Comparison of ENCODE assay signal across 10 cellular contexts in genomic region chr19:41936416-41936850, GRCh38. TPM values are rescaled to one million over a fixed set of nuclear protein-coding genes. Genes with fewer than 3 reads are reported as not detected.
DNase-seq lines count a peak whose midpoint lies in the region; ATAC-seq lines count a peak whose summit lies in the region.
"Had no signal": no experiment of that assay in that cellular context is flagged by ENCODE, and none has a peak within 500 bp of the region (broad histone marks: within the 10 kb centered on the region; RNA-seq: fewer than 3 reads in every experiment).

No MANE protein-coding gene starts in this region.

- peak; percentile 30 to 53 for ATAC-seq in activated naive CD4-positive, alpha-beta T cell treated with anti-CD3 and anti-CD28 coated beads, Interleukin-2, amount 50 U/mL, for 72 hours
- ATAC-seq in stimulated activated memory B cell treated with anti-CD40 and anti-IgM and Interleukin-4, amounts not matched to agents 10 μg/mL and 1 μg/mL and 100 μg/mL, for 72 hours = no peak

- H3K4me1 Mint-ChIP-seq in stimulated activated memory B cell treated with anti-CD40 and anti-IgM and Interleukin-4, amounts not matched to agents 10 μg/mL and 1 μg/mL and 100 μg/mL, for 72 hours = peaks cover 55% of the 10 kb centered on the region

- peaks cover 12% of the 10 kb centered on the region for H3K27me3 Mint-ChIP-seq in stimulated activated memory B cell treated with anti-CD40 and anti-IgM and Interleukin-4, amounts not matched to agents 10 μg/mL and 1 μg/mL and 100 μg/mL, for 72 hours

- peak overlapping the region in 1 of 2 donors; percentile 28 for H3K27ac Mint-ChIP-seq in activated naive CD4-positive, alpha-beta T cell treated with anti-CD3 and anti-CD28 coated beads, Interleukin-2, amount 50 U/mL, for 72 hours
- peak overlapping the region; percentile 46 for H3K27ac Mint-ChIP-seq in stimulated activated memory B cell treated with anti-CD40 and anti-IgM and Interleukin-4, amounts not matched to agents 10 μg/mL and 1 μg/mL and 100 μg/mL, for 72 hours

- DNase-seq in activated naive CD4-positive, alpha-beta T cell treated with Interleukin-2 at 50 U/mL for 16 hours = peak; percentile 53
- no peak for DNase-seq in activated naive CD4-positive, alpha-beta T cell (lab: John Stamatoyannopoulos, UW)
- DNase-seq in activated naive CD4-positive, alpha-beta T cell treated with anti-CD3 and anti-CD28 coated beads, Interleukin-2, amount 50 U/mL, for 72 hours (ENCODE audit: low spot score in 2 of 2) = no peak
- DNase-seq in SHP77 treated with DMSO at 0.1 percent for 48 hours (lab: John Stamatoyannopoulos, UW) (no peak), SW 1271 (lab: John Stamatoyannopoulos, UW) (no peak)
- DNase-seq: activated CD4-positive, CD25-positive, alpha-beta regulatory T cell treated with anti-CD3 and anti-CD28 coated beads, Interleukin-2, amount 50 U/mL, for 72 hours; C1 segment of cervical spinal cord; NCI-H1105 treated with DMSO at 0.1 percent for 48 hours; nucleus accumbens had no signal

- H3K4me3 Mint-ChIP-seq in stimulated activated memory B cell treated with anti-CD40 and anti-IgM and Interleukin-4, amounts not matched to agents 10 μg/mL and 1 μg/mL and 100 μg/mL, for 72 hours = no peak overlapping the region

- H3K9me3 Mint-ChIP-seq in activated naive CD4-positive, alpha-beta T cell treated with anti-CD3 and anti-CD28 coated beads, Interleukin-2, amount 50 U/mL, for 72 hours = no peaks in the 10 kb centered on the region
- no peaks in the 10 kb centered on the region for H3K9me3 Mint-ChIP-seq in stimulated activated memory B cell treated with anti-CD40 and anti-IgM and Interleukin-4, amounts not matched to agents 10 μg/mL and 1 μg/mL and 100 μg/mL, for 72 hours

- H3K36me3 Mint-ChIP-seq in activated naive CD4-positive, alpha-beta T cell treated with anti-CD3 and anti-CD28 coated beads, Interleukin-2, amount 50 U/mL, for 72 hours = no peaks in the 10 kb centered on the region
- H3K36me3 Mint-ChIP-seq in stimulated activated memory B cell treated with anti-CD40 and anti-IgM and Interleukin-4, amounts not matched to agents 10 μg/mL and 1 μg/mL and 100 μg/mL, for 72 hours = no peaks in the 10 kb centered on the region

RNA-seq across cellular contexts. Expression of gene ERFL, which starts 8.2 kb away (rescaled TPM):
- 1 to 10 TPM; 1.7 to 2.9 TPM for total RNA-seq in activated naive CD4-positive, alpha-beta T cell treated with anti-CD3 and anti-CD28 coated beads, Interleukin-2, amount 50 U/mL, for 72 hours

RNA-seq across cellular contexts. Expression of gene RABAC1, which starts 22.7 kb away (rescaled TPM):
- 10 to 100 TPM; 39.8 to 46.0 TPM for total RNA-seq in activated naive CD4-positive, alpha-beta T cell treated with anti-CD3 and anti-CD28 coated beads, Interleukin-2, amount 50 U/mL, for 72 hours

RNA-seq across cellular contexts. Expression of gene ARHGEF1, which starts 53.4 kb away (rescaled TPM):
- total RNA-seq in activated naive CD4-positive, alpha-beta T cell treated with anti-CD3 and anti-CD28 coated beads, Interleukin-2, amount 50 U/mL, for 72 hours = 100 to 1,000 TPM; 361 to 383 TPM

RNA-seq across cellular contexts. Expression of gene ATP1A3, which starts 57.6 kb away (rescaled TPM):
- total RNA-seq in activated naive CD4-positive, alpha-beta T cell treated with anti-CD3 and anti-CD28 coated beads, Interleukin-2, amount 50 U/mL, for 72 hours = 1 to 10 TPM; 2.0 to 4.0 TPM

RNA-seq across cellular contexts. Expression of gene CD79A, which starts 59.4 kb away (rescaled TPM):
- 1 to 10 TPM; 3.3 to 7.0 TPM for total RNA-seq in activated naive CD4-positive, alpha-beta T cell treated with anti-CD3 and anti-CD28 coated beads, Interleukin-2, amount 50 U/mL, for 72 hours
